Comparison of ENCODE assay signal across 8 cellular contexts in genomic region chr17:38464723-38465419, GRCh38. TPM values are rescaled to one million over a fixed set of nuclear protein-coding genes. Genes with fewer than 3 reads are reported as not detected.
DNase-seq lines count a peak whose midpoint lies in the region; ATAC-seq and FAIRE-seq lines count a peak whose summit lies in the region.

No MANE protein-coding gene starts in this region.

- H3K36me3 ChIP-seq in NT2/D1 (ENCODE audit: insufficient read depth, insufficient read length, low read length) (peaks cover 91% of the 10 kb centered on the region), esophagus (ENCODE audit: control insufficient read depth in 2 of 2, insufficient read depth in 2 of 2, low read length in 1 of 2) (peaks cover 2 to 64% of the 10 kb centered on the region in 2 donors), muscle layer of duodenum (ENCODE audit: control insufficient read depth in 1 of 2, insufficient read depth in 2 of 2, low read length in 2 of 2) (peaks cover 11 to 40% of the 10 kb centered on the region in 2 donors)

- no peak for FAIRE-seq in GM19239 (lab: Jason Lieb, UNC)

- WGBS in esophagus, 2 donors, result 14 to 19% methylated on average over 24 to 28 of the region's 28 CpGs

- in situ Hi-C loops in KBM-7 (cut with MboI; ENCODE audit: low pct_unique_long_range_greater_than_20kb, low sequenced_read_pairs), result no loop called here

- H3K27me3 ChIP-seq in NT2/D1 (ENCODE audit: insufficient read depth, insufficient read length), result no peaks in the 10 kb centered on the region
- no peaks in the 10 kb centered on the region for H3K27me3 ChIP-seq in esophagus (ENCODE audit: control insufficient read depth in 1 of 2, insufficient read depth in 2 of 2, low read length in 2 of 2)
- no peaks in the 10 kb centered on the region for H3K27me3 ChIP-seq in muscle layer of duodenum (ENCODE audit: low read depth, low read length)

- H3K4me3 ChIP-seq in NT2/D1 (ENCODE audit: insufficient read length, low read depth) (peak overlapping the region; percentile 3), esophagus (ENCODE audit: low read depth in 1 of 2, low read length in 2 of 2) (peak overlapping the region; percentile 25 to 48), muscle layer of duodenum (ENCODE audit: low read depth in 1 of 2, low read length in 2 of 2) (peak overlapping the region; percentile 62)

- H3K4me1 ChIP-seq in NT2/D1 (ENCODE audit: insufficient read depth, insufficient read length), result peaks cover 18% of the 10 kb centered on the region
- peaks cover 7 to 37% of the 10 kb centered on the region in 2 donors for H3K4me1 ChIP-seq in esophagus (ENCODE audit: control insufficient read depth in 2 of 2, insufficient read depth in 2 of 2, low read length in 1 of 2)
- peaks cover 8 to 60% of the 10 kb centered on the region in 2 donors for H3K4me1 ChIP-seq in muscle layer of duodenum (ENCODE audit: control insufficient read depth in 1 of 2, insufficient read depth in 2 of 2, low read length in 2 of 2)

- peak overlapping the region; percentile 53 for H3K9ac ChIP-seq in NT2/D1 (ENCODE audit: insufficient read length, low read depth)

- no peak for ATAC-seq in GM21825 (IDR thresholded peaks at IDR 0.05; ENCODE audit: unreplicated experiment)

- no peaks in the 10 kb centered on the region for H3K9me3 ChIP-seq in NT2/D1 (ENCODE audit: insufficient read depth, low read length)
- no peaks in the 10 kb centered on the region for H3K9me3 ChIP-seq in esophagus (ENCODE audit: control insufficient read depth in 2 of 2, insufficient read depth in 1 of 2, low read depth in 1 of 2, low read length in 1 of 2)
- H3K9me3 ChIP-seq in muscle layer of duodenum (ENCODE audit: control insufficient read depth in 1 of 2, low read length in 2 of 2), result no peaks in the 10 kb centered on the region

- DNase-seq in DMS79 treated with DMSO at 0.1 percent for 48 hours (lab: John Stamatoyannopoulos, UW) (peak; percentile 63), NT2/D1 (ENCODE audit: low read depth, low spot score) (no peak), KBM-7 (no peak), NK-92 (lab: John Stamatoyannopoulos, UW; ENCODE audit: unreplicated experiment) (no peak), GM19239 (ENCODE audit: insufficient read length, low spot score) (no peak)

- H3K27ac ChIP-seq in esophagus (ENCODE audit: low read depth in 2 of 2, low read length in 1 of 2) (peak overlapping the region; percentile 92 to 93), muscle layer of duodenum (ENCODE audit: low read length) (peak overlapping the region; percentile 87)

RNA-seq across cellular contexts. Expression of gene ARHGAP23, which starts 36.6 kb away (rescaled TPM):
- polyA plus RNA-seq in esophagus, result 10 to 100 TPM; 36.0 to 45.2 TPM

Comparison
In these comparisons a context has a peak if more than half of its experiments do, and no peak if none do; other contexts are left out.
1. H3K4me3 ChIP-seq: peak in every context shown above with its lines; median percentile 62 in muscle layer of duodenum; 36 in esophagus; 3 in NT2/D1.